Comparison of ENCODE assay signal across 26 cellular contexts in genomic region chr2:48545244-48545643, GRCh38. TPM values are rescaled to one million over a fixed set of nuclear protein-coding genes. Genes with fewer than 3 reads are reported as not detected.
DNase-seq lines count a peak whose midpoint lies in the region; ATAC-seq, FAIRE-seq and TF ChIP-seq lines count a peak whose summit lies in the region.
"Had no signal": no experiment of that assay in that cellular context is flagged by ENCODE, and none has a peak within 500 bp of the region (broad histone marks: within the 10 kb centered on the region; RNA-seq: fewer than 3 reads in every experiment).

No MANE protein-coding gene starts in this region.

- no CpG with 5 or more reads among the region's 10 CpGs for WGBS in H9 (ENCODE audit: extremely low coverage, insufficient read length, low lambda C conversion rate)
- WGBS in K562 (ENCODE audit: insufficient coverage, low coverage, missing lambda C conversion rate): 6% methylated on average over 10 of the region's 10 CpGs
- 84% methylated on average over 10 of the region's 10 CpGs for WGBS in suprapubic skin

- CTCF ChIA-PET in K562 (lab: Yijun Ruan, JAX; ENCODE audit: low intra/inter-chr PET ratio): interaction anchor here (1.8 kb wide), 1 partner anchor 44 kb away, joined by 11 read pairs; no protein-coding TSS in a partner anchor

- no peak overlapping the region for H4K5ac ChIP-seq in H9 (ENCODE audit: insufficient read length, low read depth, low read length)

- no peak overlapping the region for H2BK15ac ChIP-seq in H9 (ENCODE audit: low read depth, low read length)

- DNase-seq in BE2C: peak; percentile 15
- DNase-seq in H9: peak; percentile 67
- peak; percentile 68 to 86 (median 72) for DNase-seq in K562 (ENCODE audit: extremely low read depth in 1 of 4, low spot score in 3 of 4)
- no peak for DNase-seq in foreskin keratinocyte
- DNase-seq in activated effector memory CD4-positive, alpha-beta T cell treated with Interleukin-2 at 50 U/mL for 16 hours: no peak
- DNase-seq in colonic mucosa: no peak
- no peak for DNase-seq in suprapubic skin (ENCODE audit: low spot score in 2 of 2)
- DNase-seq: activated CD8-positive, alpha-beta T cell treated with anti-CD3 and anti-CD28 coated beads for 36 hours; activated naive CD8-positive, alpha-beta T cell treated with anti-CD3 and anti-CD28 coated beads for 36 hours; activated T-cell treated with anti-CD3 and anti-CD28 coated beads, Interleukin-2, amount 50 U/mL, for 48 hours; body of pancreas; dermis blood vessel endothelial cell; erythroblast; GDM1; naive thymus-derived CD4-positive, alpha-beta T cell; NCI-H187 treated with DMSO at 0.1 percent for 48 hours; NCI-H345; pancreas; SHP77 treated with DMSO at 0.1 percent for 48 hours; stimulated activated CD4-positive, alpha-beta T cell treated with anti-CD3 and anti-CD28 coated beads, Interleukin-4, amount 100 ng/mL, for 1 hour; T-helper 2 cell had no signal

- no peak overlapping the region for H3K18ac ChIP-seq in H9 (ENCODE audit: insufficient read length, low read depth, low read length)

- peak overlapping the region; percentile 6 to 45 (median 19); a peak in 3 of 7 replicates for H3K27ac Mint-ChIP-seq in H9
- H3K27ac Mint-ChIP-seq: activated CD8-positive, alpha-beta T cell treated with anti-CD3 and anti-CD28 coated beads for 36 hours; activated naive CD8-positive, alpha-beta T cell treated with anti-CD3 and anti-CD28 coated beads for 36 hours; naive thymus-derived CD4-positive, alpha-beta T cell had no signal

- in situ Hi-C loops in K562 (cut with MboI): no loop called here

- H3K79me1 ChIP-seq in H9 (ENCODE audit: insufficient read depth, low read depth, low read length, poor library complexity, severe bottlenecking): no peaks in the 10 kb centered on the region

- FAIRE-seq in K562 (lab: Jason Lieb, UNC): peak; percentile 89
- FAIRE-seq: GM12891, islet of Langerhans, pancreas had no signal

- H3K56ac ChIP-seq in H9 (ENCODE audit: insufficient read length, low read depth, low read length): no peak overlapping the region

- H3K36me3 Mint-ChIP-seq in H9 (ENCODE audit: insufficient read depth in 1 of 3, low read depth in 3 of 3): peaks cover 0 to 5% (median 0%) of the 10 kb centered on the region in 3 experiments; a peak in 2 of 7 replicates
- H3K36me3 Mint-ChIP-seq: activated naive CD8-positive, alpha-beta T cell treated with anti-CD3 and anti-CD28 coated beads for 36 hours had no signal

- no peak overlapping the region for H3K4me3 ChIP-seq in BE2C (ENCODE audit: low read depth, low read length)
- H3K4me3 ChIP-seq in K562: no peak overlapping the region
- no peak overlapping the region for H3K4me3 ChIP-seq in colonic mucosa
- no peak overlapping the region for H3K4me3 ChIP-seq in suprapubic skin
- H3K4me3 ChIP-seq: body of pancreas, pancreas, vagina had no signal

- H2BK12ac ChIP-seq in H9 (ENCODE audit: insufficient read length, low read depth, low read length): no peak overlapping the region

- H4K20me1 ChIP-seq in H9 (ENCODE audit: control insufficient read depth, insufficient read depth, insufficient read length) (no peaks in the 10 kb centered on the region), K562 (replicated peaks; ENCODE audit: control insufficient read depth, insufficient read depth, low read length) (no peaks in the 10 kb centered on the region)

- intact Hi-C loops in K562 (cut with micrococcal nuclease): loop anchor here (1.0 to 2.0 kb wide), 2 partner anchors 22 to 44 kb away; no protein-coding TSS in a partner anchor
- intact Hi-C loops in colonic mucosa (cut with DNase I): no loop called here

- H3K9ac ChIP-seq in H9 (ENCODE audit: extremely low read depth, insufficient read length, low read length): no peak overlapping the region
- H3K9ac ChIP-seq in K562 (ENCODE audit: insufficient read depth in 1 of 2, low read depth in 2 of 2, low read length in 2 of 2): no peak overlapping the region; a peak in 1 of 4 replicates
- no peak overlapping the region for H3K9ac ChIP-seq in colonic mucosa (ENCODE audit: low read depth in 2 of 2, low read length in 2 of 2)

- no peak overlapping the region for H4K91ac ChIP-seq in H9 (ENCODE audit: insufficient read length, low read depth, low read length)

- H3K4ac ChIP-seq in H9 (ENCODE audit: low read depth, low read length): no peak overlapping the region

- TF ChIP-seq EP300 in K562 (IDR thresholded peaks at IDR 0.05; ENCODE audit: low read length) (no peak), suprapubic skin (IDR thresholded peaks at IDR 0.05) (no peak)

- peaks cover 30 to 35% of the 10 kb centered on the region in 2 experiments for H3K4me1 Mint-ChIP-seq in H9
- H3K4me1 Mint-ChIP-seq: activated naive CD8-positive, alpha-beta T cell treated with anti-CD3 and anti-CD28 coated beads for 36 hours; naive thymus-derived CD4-positive, alpha-beta T cell had no signal

- no peak overlapping the region for H2AK5ac ChIP-seq in H9 (ENCODE audit: insufficient read length, low read length)

- no peaks in the 10 kb centered on the region for H3K27me3 ChIP-seq in BE2C
- no peaks in the 10 kb centered on the region for H3K27me3 ChIP-seq in H9 (ENCODE audit: insufficient read depth, low read length)
- no peaks in the 10 kb centered on the region for H3K27me3 ChIP-seq in K562 (ENCODE audit: control insufficient read depth in 2 of 2, insufficient read depth in 2 of 2, low read length in 2 of 2)
- no peaks in the 10 kb centered on the region for H3K27me3 ChIP-seq in foreskin keratinocyte
- H3K27me3 ChIP-seq in colonic mucosa: no peaks in the 10 kb centered on the region
- no peaks in the 10 kb centered on the region for H3K27me3 ChIP-seq in suprapubic skin
- H3K27me3 ChIP-seq: body of pancreas, pancreas, vagina had no signal

- H4K8ac ChIP-seq in H9 (replicated peaks; ENCODE audit: insufficient read length, low read depth, low read length): no peak overlapping the region

- H3K9me1 ChIP-seq in K562 (ENCODE audit: control insufficient read depth, insufficient read depth, low read length): no peaks in the 10 kb centered on the region

- no peaks in the 10 kb centered on the region for H3K23me2 ChIP-seq in H9 (ENCODE audit: insufficient read length, low read depth, low read length, poor library complexity, severe bottlenecking)

- no peak overlapping the region for H3K23ac ChIP-seq in H9 (ENCODE audit: insufficient read length, low read depth, low read length)

- TF ChIP-seq RAD21 in K562 (CRISPR knock-in tag; conservative IDR thresholded peaks at IDR 0.05 in 1 of 2, IDR thresholded peaks at IDR 0.05 in 1 of 2): peak; percentile 38 to 81

- no peak overlapping the region for H3K4me3 Mint-ChIP-seq in H9
- H3K4me3 Mint-ChIP-seq: activated CD8-positive, alpha-beta T cell treated with anti-CD3 and anti-CD28 coated beads for 36 hours; activated naive CD8-positive, alpha-beta T cell treated with anti-CD3 and anti-CD28 coated beads for 36 hours; naive thymus-derived CD4-positive, alpha-beta T cell had no signal

- H3K36me3 ChIP-seq in BE2C (no peaks in the 10 kb centered on the region), K562 (ENCODE audit: control insufficient read depth, insufficient read depth, low read length) (no peaks in the 10 kb centered on the region), colonic mucosa (no peaks in the 10 kb centered on the region), suprapubic skin (no peaks in the 10 kb centered on the region)
- H3K36me3 ChIP-seq: pancreas, vagina had no signal

- TF ChIP-seq POLR2A in K562 (conservative IDR thresholded peaks at IDR 0.05): no peak
- TF ChIP-seq POLR2A in suprapubic skin (IDR thresholded peaks at IDR 0.05): no peak

- H3K79me2 ChIP-seq in H9 (ENCODE audit: insufficient read depth, low read length) (no peaks in the 10 kb centered on the region), K562 (ENCODE audit: control insufficient read depth, insufficient read depth, low read length) (no peaks in the 10 kb centered on the region)

- POLR2A ChIA-PET in K562 (lab: Yijun Ruan, JAX): no interaction called here

- H3K27me3 Mint-ChIP-seq in H9 (ENCODE audit: low read depth): no peaks in the 10 kb centered on the region
- H3K27me3 Mint-ChIP-seq: activated CD8-positive, alpha-beta T cell treated with anti-CD3 and anti-CD28 coated beads for 36 hours; activated naive CD8-positive, alpha-beta T cell treated with anti-CD3 and anti-CD28 coated beads for 36 hours; naive thymus-derived CD4-positive, alpha-beta T cell had no signal

- H3K27ac ChIP-seq in H9 (ENCODE audit: insufficient read length, low read depth, low read length) (no peak overlapping the region), K562 (ENCODE audit: extremely low read depth, low read depth, low read length) (no peak overlapping the region), foreskin keratinocyte (no peak overlapping the region), colonic mucosa (no peak overlapping the region), suprapubic skin (no peak overlapping the region)
- H3K27ac ChIP-seq: body of pancreas, pancreas, vagina had no signal

- no TSS peak for BruUV-seq in K562 (replicated peaks; lab: Mats Ljungman, UMichigan)

- no peak overlapping the region for H3T11ph ChIP-seq in H9 (ENCODE audit: low read length)

- H3K14ac ChIP-seq in H9 (ENCODE audit: insufficient read depth, low read length): peak overlapping the region; percentile 12; the same call in 1 of the 2 replicates

- no peaks in the 10 kb centered on the region for H3K9me3 ChIP-seq in BE2C
- no peaks in the 10 kb centered on the region for H3K9me3 ChIP-seq in H9 (ENCODE audit: control insufficient read depth, low read depth, low read length)
- no peaks in the 10 kb centered on the region for H3K9me3 ChIP-seq in K562 (replicated peaks; ENCODE audit: control insufficient read depth, insufficient read depth, low read depth, low read length)
- H3K9me3 ChIP-seq in colonic mucosa: no peaks in the 10 kb centered on the region
- no peaks in the 10 kb centered on the region for H3K9me3 ChIP-seq in suprapubic skin
- H3K9me3 ChIP-seq: body of pancreas, Caco-2, pancreas, vagina had no signal

- H3K4me2 ChIP-seq in H9 (ENCODE audit: insufficient read depth, insufficient read length, low read length) (no peak overlapping the region), K562 (ENCODE audit: insufficient read depth, low read length) (peak overlapping the region; percentile 45)

- H2BK5ac ChIP-seq in H9 (ENCODE audit: insufficient read length, low read length): no peak overlapping the region

- H2AFZ ChIP-seq in H9 (ENCODE audit: low read length) (no peak overlapping the region), K562 (ENCODE audit: low read depth, low read length) (peak overlapping the region; percentile 90)

- no peak overlapping the region for H2BK20ac ChIP-seq in H9 (ENCODE audit: low read depth, low read length, poor library complexity, severe bottlenecking)

- TF ChIP-seq CTCF in BE2C (IDR thresholded peaks at IDR 0.05; ENCODE audit: low read depth, low read length) (no peak), H9 (conservative IDR thresholded peaks at IDR 0.05) (peak; percentile 51; the same call in 2 of the 3 replicates), K562 (IDR thresholded peaks at IDR 0.05 in 2 of 3, conservative IDR thresholded peaks at IDR 0.05 in 1 of 3; ENCODE audit: insufficient read depth in 2 of 3, low read depth in 1 of 3, low read length in 3 of 3) (peak; percentile 95 to 100 (median 99)), foreskin keratinocyte (conservative IDR thresholded peaks at IDR 0.05) (no peak), colonic mucosa (IDR thresholded peaks at IDR 0.05) (no peak), suprapubic skin (IDR thresholded peaks at IDR 0.05) (no peak)

- H3K9me3 Mint-ChIP-seq in H9: no peaks in the 10 kb centered on the region
- H3K9me3 Mint-ChIP-seq: activated CD8-positive, alpha-beta T cell treated with anti-CD3 and anti-CD28 coated beads for 36 hours; activated naive CD8-positive, alpha-beta T cell treated with anti-CD3 and anti-CD28 coated beads for 36 hours; naive thymus-derived CD4-positive, alpha-beta T cell had no signal

- ATAC-seq in K562 (peak; percentile 99), foreskin keratinocyte (peak; percentile 10), GM21723 (IDR thresholded peaks at IDR 0.05; ENCODE audit: unreplicated experiment) (no peak)
- ATAC-seq: activated CD8-positive, alpha-beta T cell treated with anti-CD3 and anti-CD28 coated beads for 36 hours; body of pancreas; naive thymus-derived CD4-positive, alpha-beta T cell; pancreas had no signal

- no peak overlapping the region for H2BK120ac ChIP-seq in H9 (ENCODE audit: low read depth, low read length, poor library complexity, severe bottlenecking)

- no peaks in the 10 kb centered on the region for H3K4me1 ChIP-seq in BE2C
- no peaks in the 10 kb centered on the region for H3K4me1 ChIP-seq in H9 (ENCODE audit: insufficient read depth, low read length)
- 0 out of 5 replicates have a peak, but pooled peaks cover 0 to 4% of the 10 kb centered on the region in 2 experiments for H3K4me1 ChIP-seq in K562 (replicated peaks in 1 of 2; ENCODE audit: control insufficient read depth in 2 of 2, insufficient read depth in 2 of 2, low read length in 2 of 2)
- no peaks in the 10 kb centered on the region for H3K4me1 ChIP-seq in foreskin keratinocyte
- H3K4me1 ChIP-seq in colonic mucosa: no peaks in the 10 kb centered on the region
- H3K4me1 ChIP-seq in suprapubic skin: peaks cover 23% of the 10 kb centered on the region
- H3K4me1 ChIP-seq: body of pancreas, Caco-2, pancreas had no signal

RNA-seq across cellular contexts. Expression of gene STON1, which starts 15.3 kb away (rescaled TPM):
- polyA plus RNA-seq in BE2C (2012; ENCODE audit: insufficient read depth, insufficient read length, low read depth): not detected
- total RNA-seq in H9 (2021) (4.9 and 5.5 TPM in 2 replicates), K562 (2014; rRNA removed) (0.37 and 0.68 TPM in 2 replicates), K562 (2014; rRNA removed; fragmentation: Illumina TruSeq; extraction: Trizol) (0.54 and 0.55 TPM in 2 replicates), K562 (2015; rRNA removed; fragmentation: Illumina TruSeq; extraction: Trizol) (0.22 and 0.23 TPM in 2 replicates), K562 (2021) (0.96 and 0.98 TPM in 2 replicates), foreskin keratinocyte (0.67 and 0.99 TPM in 2 replicates), colonic mucosa (10 to 100 TPM in 1 of 2 donors, 1 to 10 TPM in 1; 2.1 to 11.9 TPM), suprapubic skin (10 to 100 TPM in 1 of 4 donors, 1 to 10 TPM in 3; 3.6 to 11.2 (median 6.7) TPM)
- total RNA-seq in K562 (2011; cell fraction: chromatin; rRNA removed; ENCODE audit: low replicate concordance): 1.9 and 3.2 TPM in 2 replicates
- total RNA-seq in K562 (2011; cell fraction: nucleolus; rRNA removed): 2.0 and 2.1 TPM in 2 replicates
- total RNA-seq in K562 (2011; cell fraction: nucleoplasm; rRNA removed): 4.1 and 4.2 TPM in 2 replicates
- polyA plus RNA-seq in K562 (2011; rRNA removed) (1.2 TPM in 2 replicates), K562 (2014; fragmentation: Illumina TruSeq; extraction: Trizol) (0.47 and 0.59 TPM in 2 replicates), K562 (2014; fragmentation: Nextera tagmentation; extraction: Ambion mirVana) (under 1 TPM; 0.07 to 0.22 TPM), K562 (2014; rRNA removed) (0.52 and 0.94 TPM in 2 replicates), foreskin keratinocyte (0.32 and 0.37 TPM in 2 replicates)
- 0.60 and 0.88 TPM in 2 replicates for polyA plus RNA-seq in K562 (2011; cell fraction: cytosol; rRNA removed)
- 0.97 and 1.4 TPM in 2 replicates for polyA plus RNA-seq in K562 (2011; cell fraction: nucleus; rRNA removed)
- polyA plus RNA-seq in K562 (2012): 0.49 and 1.00 TPM in 2 replicates
- polyA minus RNA-seq in K562 (2011; rRNA and poly(A)+ RNA removed): 2.0 and 2.7 TPM in 2 replicates
- 0.48 and 0.55 TPM in 2 replicates for polyA minus RNA-seq in K562 (2011; cell fraction: cytosol; rRNA and poly(A)+ RNA removed)
- 0.67 and 1.00 TPM in 2 replicates for polyA minus RNA-seq in K562 (2011; cell fraction: nucleus; rRNA and poly(A)+ RNA removed)

Comparison
In these comparisons a context has a peak if more than half of its experiments do, and no peak if none do; other contexts are left out.
1. DNase-seq: peak in BE2C (single experiment), H9 (single experiment) and K562 (4 of 4); none in foreskin keratinocyte (0 of 2), activated effector memory CD4-positive, alpha-beta T cell treated with Interleukin-2 at 50 U/mL for 16 hours (single experiment), colonic mucosa (single experiment) and suprapubic skin (0 of 2).
2. CTCF ChIP-seq: peak in H9 (single experiment) and K562 (3 of 3); none in BE2C (single experiment), foreskin keratinocyte (single experiment), colonic mucosa (single experiment) and suprapubic skin (0 of 2).